ENCODE assay signal across 8 cellular contexts in genomic region chr2:55268907-55269611, GRCh38. TPM values are rescaled to one million over a fixed set of nuclear protein-coding genes. Genes with fewer than 3 reads are reported as not detected.
DNase-seq lines count a peak whose midpoint lies in the region; ATAC-seq and TF ChIP-seq lines count a peak whose summit lies in the region.

TSS of gene MTIF2 (minus strand) at chr2:55269231. CDS start at chr2:55263858, 5,373 bp downstream.

- H3K4me3 ChIP-seq in RWPE2 (ENCODE audit: severe bottlenecking): peak within 1 kb of the TSS; percentile 77

- no peaks in the 10 kb centered on the region for H3K27me3 Mint-ChIP-seq in activated T-helper 2 cell treated with anti-CD3 and anti-CD28 coated beads, Interferon-gamma antibody, Interleukin-2, Interleukin-4, amounts not matched to agents 10 μg/mL and 5 μg/mL and 100 μg/mL, durations not matched to agents 14 hours and 24 hours and 36 hours (ENCODE audit: low read depth)
- no peaks in the 10 kb centered on the region for H3K27me3 Mint-ChIP-seq in natural killer cell treated with Interleukin-12 subunit alpha and Interleukin-12 subunit beta and Interleukin-15 and Interleukin-18, amount 100 ng/mL, for 72 hours

- H3K4me3 Mint-ChIP-seq in activated T-helper 2 cell treated with anti-CD3 and anti-CD28 coated beads, Interferon-gamma antibody, Interleukin-2, Interleukin-4, amounts not matched to agents 10 μg/mL and 5 μg/mL and 100 μg/mL, durations not matched to agents 14 hours and 24 hours and 36 hours (ENCODE audit: low read depth): peak within 1 kb of the TSS; percentile 97
- peak within 1 kb of the TSS; percentile 95 for H3K4me3 Mint-ChIP-seq in natural killer cell treated with Interleukin-12 subunit alpha and Interleukin-12 subunit beta and Interleukin-15 and Interleukin-18, amount 100 ng/mL, for 72 hours

- peak; percentile 98 for ATAC-seq in RWPE2 (ENCODE audit: low read depth)
- ATAC-seq in natural killer cell treated with Interleukin-12 subunit alpha and Interleukin-12 subunit beta and Interleukin-15 and Interleukin-18, amount 100 ng/mL, for 72 hours: peak; percentile 99
- ATAC-seq in stimulated activated naive CD8-positive, alpha-beta T cell treated with anti-CD3 and anti-CD28 coated beads, Interleukin-15, Interleukin-2, amounts not matched to agents 100 U/mL and 50 U/mL, for 24 hours: peak; percentile 99

- intact Hi-C loops in activated T-helper 2 cell treated with anti-CD3 and anti-CD28 coated beads, Interferon-gamma antibody, Interleukin-2, Interleukin-4, amounts not matched to agents 10 μg/mL and 5 μg/mL and 100 μg/mL, durations not matched to agents 14 hours and 24 hours and 36 hours (cut with micrococcal nuclease): loop anchor here (1.0 to 2.0 kb wide), 6 partner anchors 13 to 348 kb away; partner anchors contain the start of genes CCDC88A, CLHC1, PPP4R3B and RPS27A

- H3K27me3 ChIP-seq in RWPE2 (ENCODE audit: insufficient read depth, poor library complexity, severe bottlenecking): no peaks in the 10 kb centered on the region

- H3K36me3 ChIP-seq in RWPE2 (ENCODE audit: low read depth): peaks cover 38% of the 10 kb centered on the region

- TF ChIP-seq CTCF in RWPE2 (IDR thresholded peaks at IDR 0.05; ENCODE audit: poor library complexity, severe bottlenecking): no peak

- H3K36me3 Mint-ChIP-seq in activated T-helper 2 cell treated with anti-CD3 and anti-CD28 coated beads, Interferon-gamma antibody, Interleukin-2, Interleukin-4, amounts not matched to agents 10 μg/mL and 5 μg/mL and 100 μg/mL, durations not matched to agents 14 hours and 24 hours and 36 hours (ENCODE audit: low read depth): peaks cover 24% of the 10 kb centered on the region
- H3K36me3 Mint-ChIP-seq in natural killer cell treated with Interleukin-12 subunit alpha and Interleukin-12 subunit beta and Interleukin-15 and Interleukin-18, amount 100 ng/mL, for 72 hours: peaks cover 7% of the 10 kb centered on the region

- peak within 1 kb of the TSS; percentile 92 for H3K27ac Mint-ChIP-seq in activated T-helper 2 cell treated with anti-CD3 and anti-CD28 coated beads, Interferon-gamma antibody, Interleukin-2, Interleukin-4, amounts not matched to agents 10 μg/mL and 5 μg/mL and 100 μg/mL, durations not matched to agents 14 hours and 24 hours and 36 hours
- peak within 1 kb of the TSS; percentile 89 to 97 for H3K27ac Mint-ChIP-seq in natural killer cell treated with Interleukin-12 subunit alpha and Interleukin-12 subunit beta and Interleukin-15 and Interleukin-18, amount 100 ng/mL, for 72 hours

- peak within 1 kb of the TSS; percentile 54 for H3K27ac ChIP-seq in RWPE2 (ENCODE audit: poor library complexity, severe bottlenecking)

- no peaks in the 10 kb centered on the region for H3K4me1 ChIP-seq in RWPE2 (ENCODE audit: insufficient read depth, poor library complexity, severe bottlenecking)

- peak; percentile 97 for DNase-seq in ELR (ENCODE audit: low read depth)
- peak; percentile 90 for DNase-seq in H4 (ENCODE audit: low spot score)
- DNase-seq in LoVo (ENCODE audit: low spot score): peak; percentile 95
- peak; percentile 93 for DNase-seq in RWPE2 (ENCODE audit: low spot score)
- peak; percentile 82 for DNase-seq in activated T-helper 2 cell treated with anti-CD3 and anti-CD28 coated beads, Interferon-gamma antibody, Interleukin-2, Interleukin-4, amounts not matched to agents 10 μg/mL and 5 μg/mL and 100 μg/mL, durations not matched to agents 14 hours and 24 hours and 36 hours (ENCODE audit: low spot score)
- peak; percentile 89 for DNase-seq in fibroblast of peridontal ligament (ENCODE audit: extremely low read depth)
- peak; percentile 98 for DNase-seq in natural killer cell treated with Interleukin-12 subunit alpha and Interleukin-12 subunit beta and Interleukin-15 and Interleukin-18, amount 100 ng/mL, for 72 hours (ENCODE audit: low spot score)
- DNase-seq in stimulated activated naive CD8-positive, alpha-beta T cell treated with anti-CD3 and anti-CD28 coated beads, Interleukin-15, Interleukin-2, amounts not matched to agents 100 U/mL and 50 U/mL, for 24 hours: peak; percentile 94

- H3K4me1 Mint-ChIP-seq in activated T-helper 2 cell treated with anti-CD3 and anti-CD28 coated beads, Interferon-gamma antibody, Interleukin-2, Interleukin-4, amounts not matched to agents 10 μg/mL and 5 μg/mL and 100 μg/mL, durations not matched to agents 14 hours and 24 hours and 36 hours (ENCODE audit: low read depth): peaks cover 15% of the 10 kb centered on the region
- H3K4me1 Mint-ChIP-seq in natural killer cell treated with Interleukin-12 subunit alpha and Interleukin-12 subunit beta and Interleukin-15 and Interleukin-18, amount 100 ng/mL, for 72 hours (ENCODE audit: low read depth in 2 of 2): peaks cover 14 to 16% of the 10 kb centered on the region in 2 donors

- H3K9me3 ChIP-seq in RWPE2 (ENCODE audit: severe bottlenecking): no peaks in the 10 kb centered on the region

- no peaks in the 10 kb centered on the region for H3K9me3 Mint-ChIP-seq in activated T-helper 2 cell treated with anti-CD3 and anti-CD28 coated beads, Interferon-gamma antibody, Interleukin-2, Interleukin-4, amounts not matched to agents 10 μg/mL and 5 μg/mL and 100 μg/mL, durations not matched to agents 14 hours and 24 hours and 36 hours
- no peaks in the 10 kb centered on the region for H3K9me3 Mint-ChIP-seq in natural killer cell treated with Interleukin-12 subunit alpha and Interleukin-12 subunit beta and Interleukin-15 and Interleukin-18, amount 100 ng/mL, for 72 hours

RNA-seq across cellular contexts. Expression of gene MTIF2, which starts in this region (rescaled TPM):
- 26.5 and 37.2 TPM in 2 replicates for total RNA-seq in H4 (2014; rRNA removed; shearing (Covaris generic))
- 40.2 and 42.7 TPM in 2 replicates for total RNA-seq in activated T-helper 2 cell treated with anti-CD3 and anti-CD28 coated beads, Interferon-gamma antibody, Interleukin-2, Interleukin-4, amounts not matched to agents 10 μg/mL and 5 μg/mL and 100 μg/mL, durations not matched to agents 14 hours and 24 hours and 36 hours
- 10 to 100 TPM; 33.9 to 39.4 TPM for total RNA-seq in natural killer cell treated with Interleukin-12 subunit alpha and Interleukin-12 subunit beta and Interleukin-15 and Interleukin-18, amount 100 ng/mL, for 72 hours

Comparison
In these comparisons a context has a peak if more than half of its experiments do, and no peak if none do; other contexts are left out.
1. Peak in every context shown above with its lines: DNase-seq, ATAC-seq, H3K4me3 ChIP-seq and H3K27ac ChIP-seq.